In the genomic region with DNA sequence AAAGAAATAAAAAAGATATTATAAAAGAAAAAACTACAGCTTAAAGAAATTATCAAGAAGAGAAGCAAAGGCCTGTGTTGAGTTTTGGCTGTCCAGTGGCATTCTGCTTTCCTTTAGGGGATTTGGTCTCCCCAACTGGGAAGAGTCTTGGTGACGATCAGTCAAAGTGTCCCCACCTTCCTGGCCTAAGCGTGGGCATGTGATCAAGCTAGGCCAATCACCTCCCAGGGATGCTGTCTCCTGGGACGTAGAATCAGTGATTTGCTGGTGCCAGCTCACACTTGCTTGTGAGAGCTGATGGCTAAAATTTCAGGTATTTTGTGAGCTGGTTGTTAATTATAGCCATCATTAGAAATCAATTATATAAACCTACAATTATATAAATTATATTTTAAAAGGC, we compare ENCODE assay signal across 1 cellular context.
TF ChIP-seq lines count a peak whose summit lies in the region.

No MANE protein-coding gene starts in this region.

TF ChIP-seq in WTC11, 78 proteins besides CTCF, POLR2A, EP300 and RAD21 (continued from another document):
- TF ChIP-seq, protein P1, sequence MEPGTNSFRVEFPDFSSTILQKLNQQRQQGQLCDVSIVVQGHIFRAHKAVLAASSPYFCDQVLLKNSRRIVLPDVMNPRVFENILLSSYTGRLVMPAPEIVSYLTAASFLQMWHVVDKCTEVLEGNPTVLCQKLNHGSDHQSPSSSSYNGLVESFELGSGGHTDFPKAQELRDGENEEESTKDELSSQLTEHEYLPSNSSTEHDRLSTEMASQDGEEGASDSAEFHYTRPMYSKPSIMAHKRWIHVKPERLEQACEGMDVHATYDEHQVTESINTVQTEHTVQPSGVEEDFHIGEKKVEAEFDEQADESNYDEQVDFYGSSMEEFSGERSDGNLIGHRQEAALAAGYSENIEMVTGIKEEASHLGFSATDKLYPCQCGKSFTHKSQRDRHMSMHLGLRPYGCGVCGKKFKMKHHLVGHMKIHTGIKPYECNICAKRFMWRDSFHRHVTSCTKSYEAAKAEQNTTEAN (CRISPR knock-in tag; IDR thresholded peaks at IDR 0.05): no peak
- TF ChIP-seq CREB1 (CRISPR knock-in tag; IDR thresholded peaks at IDR 0.05): no peak
